In the genomic region with DNA sequence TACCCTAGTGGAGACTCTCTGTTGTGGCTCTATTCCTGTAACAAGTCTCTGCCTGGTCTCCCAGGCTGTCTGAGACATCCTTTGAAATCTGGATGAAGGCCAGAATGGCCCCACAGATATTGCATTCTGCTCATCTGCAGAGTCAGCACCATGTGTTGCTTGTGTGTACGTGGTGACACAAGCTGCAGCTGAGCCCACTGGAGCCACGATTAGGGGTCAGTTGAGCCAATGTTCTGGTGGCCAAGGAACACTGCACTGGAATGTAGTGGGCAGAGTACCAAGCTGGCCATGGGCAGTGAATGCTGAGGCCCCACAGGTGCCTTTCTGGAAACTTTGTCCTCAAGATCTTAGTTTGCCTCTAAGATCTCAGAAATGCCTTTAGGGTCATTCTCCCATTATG, we compare ENCODE assay signal across 25 cellular contexts. TPM values are rescaled to one million over a fixed set of nuclear protein-coding genes. Genes with fewer than 3 reads are reported as not detected.
"Had no signal": no experiment of that assay in that cellular context is flagged by ENCODE, and none has a peak within 500 bp of the region (broad histone marks: within the 10 kb centered on the region; RNA-seq: fewer than 3 reads in every experiment).

No MANE protein-coding gene starts in this region.

- H3K4me1 ChIP-seq: gastrocnemius medialis, vagina had no signal

- H3K27me3 ChIP-seq: brain microvascular endothelial cell, esophagus squamous epithelium, gastrocnemius medialis, testis, vagina had no signal

- ATAC-seq: activated naive CD4-positive, alpha-beta T cell treated with anti-CD3 and anti-CD28 coated beads, Interleukin-2, amount 50 U/mL, for 72 hours; gastrocnemius medialis; naive thymus-derived CD4-positive, alpha-beta T cell; sciatic nerve; WTC11 had no signal

- H3K27ac Mint-ChIP-seq: activated naive CD4-positive, alpha-beta T cell treated with anti-CD3 and anti-CD28 coated beads, Interleukin-2, amount 50 U/mL, for 72 hours; naive thymus-derived CD4-positive, alpha-beta T cell; type B pancreatic cell; WTC11 had no signal

- H3K4me3 Mint-ChIP-seq: central memory CD8-positive, alpha-beta T cell; naive thymus-derived CD4-positive, alpha-beta T cell; neural crest cell; type B pancreatic cell; WTC11 had no signal

- H3K27me3 Mint-ChIP-seq: central memory CD8-positive, alpha-beta T cell; naive thymus-derived CD4-positive, alpha-beta T cell; type B pancreatic cell had no signal

- H3K36me3 ChIP-seq: brain microvascular endothelial cell, esophagus squamous epithelium, gastrocnemius medialis, vagina had no signal

- H3K9me3 Mint-ChIP-seq: neural crest cell, type B pancreatic cell, WTC11 had no signal

- H3K27ac ChIP-seq: brain microvascular endothelial cell, coronary artery, esophagus squamous epithelium, gastrocnemius medialis, testis, vagina had no signal

- H3K4me1 Mint-ChIP-seq: central memory CD8-positive, alpha-beta T cell; naive thymus-derived CD4-positive, alpha-beta T cell; neural crest cell had no signal

- H3K36me3 Mint-ChIP-seq: activated naive CD4-positive, alpha-beta T cell treated with anti-CD3 and anti-CD28 coated beads, Interleukin-2, amount 50 U/mL, for 72 hours; naive thymus-derived CD4-positive, alpha-beta T cell; type B pancreatic cell; WTC11 had no signal

- DNase-seq: activated T-cell treated with anti-CD3 and anti-CD28 coated beads, Interleukin-2, amount 50 U/mL, for 1 hour; aorta; brain microvascular endothelial cell; esophagus squamous epithelium; naive thymus-derived CD4-positive, alpha-beta T cell; occipital lobe; stimulated activated CD4-positive, alpha-beta T cell treated with anti-CD3 and anti-CD28 coated beads, Interleukin-15, amount 100 ng/mL, for 24 hours; stimulated activated CD4-positive, alpha-beta T cell treated with anti-CD3 and anti-CD28 coated beads, Interleukin-2, amount 100 ng/mL, for 48 hours; stimulated activated CD8-positive, alpha-beta memory T cell treated with anti-CD3 and anti-CD28 coated beads, Interleukin-4, amount 100 ng/mL, for 48 hours; stimulated activated naive CD4-positive, alpha-beta T cell; T-helper 9 cell; testis had no signal

- H3K4me2 ChIP-seq: smooth muscle cell had no signal

- H3K4me3 ChIP-seq: coronary artery, esophagus squamous epithelium, gastrocnemius medialis, lung, smooth muscle cell, testis, vagina had no signal

RNA-seq across cellular contexts. Expression of gene GRID2, which starts 29.3 kb away (rescaled TPM):
- total RNA-seq: activated naive CD4-positive, alpha-beta T cell treated with anti-CD3 and anti-CD28 coated beads, Interleukin-2, amount 50 U/mL, for 72 hours; esophagus squamous epithelium; gastrocnemius medialis; naive thymus-derived CD4-positive, alpha-beta T cell; vagina had no signal
- polyA plus RNA-seq: adipose tissue; aorta; keratinocyte; lung; naive thymus-derived CD4-positive, alpha-beta T cell; smooth muscle cell had no signal
